Comparison of ENCODE assay signal across 9 cellular contexts in the genomic region with DNA sequence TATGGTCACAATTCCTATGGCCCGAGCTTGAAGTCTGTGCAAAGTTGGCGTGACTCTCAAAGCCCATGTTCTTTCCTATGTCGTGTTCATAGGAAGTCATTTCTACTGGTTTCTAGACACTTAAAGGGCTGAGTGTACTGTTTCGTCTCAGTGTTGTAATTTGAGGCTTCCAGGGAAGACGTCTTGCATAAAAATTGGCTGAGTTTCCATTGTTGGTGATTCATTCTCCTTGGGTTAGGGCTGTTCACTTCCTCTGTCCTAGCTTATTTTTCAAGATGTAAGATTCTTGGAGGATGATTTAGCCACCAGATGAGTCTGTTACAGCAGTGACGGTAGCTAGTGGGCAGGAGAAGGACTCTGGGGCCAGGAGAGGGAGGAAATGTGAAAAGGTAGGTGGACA. TPM values are rescaled to one million over a fixed set of nuclear protein-coding genes. Genes with fewer than 3 reads are reported as not detected.
DNase-seq lines count a peak whose midpoint lies in the region; ATAC-seq, FAIRE-seq and TF ChIP-seq lines count a peak whose summit lies in the region.
"Had no signal": no experiment of that assay in that cellular context is flagged by ENCODE, and none has a peak within 500 bp of the region (broad histone marks: within the 10 kb centered on the region; RNA-seq: fewer than 3 reads in every experiment).

No MANE protein-coding gene starts in this region.

- POLR2A ChIA-PET in Caco-2 (lab: Charles Lee), result no interaction called here

- H3K9me3 ChIP-seq in spleen (peaks cover 0 to 32% (median 23%) of the 10 kb centered on the region in 8 donors), Caco-2 (no peaks in the 10 kb centered on the region)

- WGBS in spleen, 5 donors, result 38 to 74% (median 51%) methylated on average over 6 of the region's 6 CpGs

- peaks cover 4% of the 10 kb centered on the region for H3K27me3 Mint-ChIP-seq in Caco-2 (ENCODE audit: insufficient read depth, unreplicated experiment)

- no peak overlapping the region for H3K4me3 ChIP-seq in foreskin fibroblast (ENCODE audit: low read depth in 1 of 2, low read length in 2 of 2)
- peak overlapping the region in 1 of 8 donors; percentile 20 for H3K4me3 ChIP-seq in spleen
- H3K4me3 ChIP-seq in Caco-2 (ENCODE audit: low read depth, low read length), result no peak overlapping the region
- H3K4me3 ChIP-seq: thoracic aorta had no signal

- intact Hi-C loops in spleen (cut with DNase I; ENCODE audit: low total_unique reads), result no loop called here
- intact Hi-C loops in Caco-2 (cut with micrococcal nuclease; ENCODE audit: unreplicated experiment), result no loop called here

- peak; percentile 73 for FAIRE-seq in H54 (lab: Jason Lieb, UNC)

- H3K36me3 ChIP-seq in spleen, result peaks cover 0 to 11% (median 0%) of the 10 kb centered on the region in 6 donors
- H3K36me3 ChIP-seq in Caco-2 (ENCODE audit: control insufficient read depth, insufficient read depth, low read length), result no peaks in the 10 kb centered on the region
- H3K36me3 ChIP-seq: thoracic aorta had no signal

- H3K4me1 ChIP-seq in spleen (peaks cover 0 to 81% (median 8%) of the 10 kb centered on the region in 6 donors), Caco-2 (no peaks in the 10 kb centered on the region)

- H3K27ac ChIP-seq in spleen, result peak overlapping the region in 7 of 8 donors; percentile 44 to 87 (median 74)

- DNase-seq in H54 (ENCODE audit: insufficient read length, low spot score) (no peak), SKM-1 treated with dmso at 0.1 percent for 144 hours (lab: John Stamatoyannopoulos, UW; ENCODE audit: unreplicated experiment) (peak; percentile 57), foreskin fibroblast (peak; percentile 72 to 73), spleen (no peak), Caco-2 (no peak), NCI-H187 treated with DMSO at 0.1 percent for 48 hours (lab: John Stamatoyannopoulos, UW) (no peak)
- DNase-seq: NCI-H1436 treated with DMSO at 0.1 percent for 48 hours had no signal

- ATAC-seq in HG03521 (IDR thresholded peaks at IDR 0.05; ENCODE audit: unreplicated experiment), result no peak

- TF ChIP-seq POLR2A in H54 (IDR thresholded peaks at IDR 0.05; ENCODE audit: low read depth, low read length) (no peak), spleen (IDR thresholded peaks at IDR 0.05) (no peak)

- H3K27me3 ChIP-seq in spleen (replicated peaks in 1 of 7), result no peaks in the 10 kb centered on the region
- no peaks in the 10 kb centered on the region for H3K27me3 ChIP-seq in Caco-2 (replicated peaks; ENCODE audit: control insufficient read depth, insufficient read depth, low read length)

- no peaks in the 10 kb centered on the region for H3K36me3 Mint-ChIP-seq in Caco-2 (ENCODE audit: insufficient read depth, unreplicated experiment)

- BruUV-seq in Caco-2 (replicated peaks; lab: Mats Ljungman, UMichigan), result no TSS peak

- H3K27ac Mint-ChIP-seq in Caco-2 (ENCODE audit: unreplicated experiment), result no peak overlapping the region

- no peak overlapping the region for H3K4me3 Mint-ChIP-seq in Caco-2 (ENCODE audit: unreplicated experiment)

- CTCF ChIA-PET in Caco-2 (lab: Charles Lee), result no interaction called here

- no peaks in the 10 kb centered on the region for H3K4me1 Mint-ChIP-seq in Caco-2 (ENCODE audit: low read depth, unreplicated experiment)

- no peaks in the 10 kb centered on the region for H3K9me3 Mint-ChIP-seq in Caco-2 (ENCODE audit: unreplicated experiment)

- no peak for TF ChIP-seq CTCF in foreskin fibroblast (IDR thresholded peaks at IDR 0.05; ENCODE audit: low read depth, low read length)
- TF ChIP-seq CTCF in spleen (IDR thresholded peaks at IDR 0.05 in 8 of 11, conservative IDR thresholded peaks at IDR 0.05 in 3 of 11), result no peak
- no peak for TF ChIP-seq CTCF in Caco-2 (IDR thresholded peaks at IDR 0.05; ENCODE audit: insufficient read depth in 1 of 2, low read depth in 1 of 2, low read length in 1 of 2, severe bottlenecking in 1 of 2, unreplicated experiment in 1 of 2)

RNA-seq across cellular contexts. Expression of a gene that starts 43.1 kb away (rescaled TPM):
- 100 to 1,000 TPM in 1 of 7 donors, 10 to 100 TPM in 6; 46.1 to 110 (median 79.1) TPM for total RNA-seq in spleen
- 10 to 100 TPM in 2 of 3 donors, 1 to 10 TPM in 1; 8.5 to 18.2 (median 12.3) TPM for polyA plus RNA-seq in spleen
- total RNA-seq in Caco-2 (2022), result not detected in 2 replicates

RNA-seq across cellular contexts. Expression of a gene that starts 55.0 kb away (rescaled TPM):
- total RNA-seq in spleen (1 to 10 TPM; 5.4 to 9.6 (median 7.1) TPM), Caco-2 (2022) (not detected in 2 replicates)
- 1 to 10 TPM; 1.3 to 3.9 (median 3.1) TPM for polyA plus RNA-seq in spleen

Comparison
In these comparisons a context has a peak if more than half of its experiments do, and no peak if none do; other contexts are left out.
1. DNase-seq: peak in SKM-1 treated with dmso at 0.1 percent for 144 hours (single experiment) and foreskin fibroblast (2 of 2); none in H54 (single experiment), spleen (single experiment), Caco-2 (0 of 2) and NCI-H187 treated with DMSO at 0.1 percent for 48 hours (single experiment).
2. RNA of a gene that starts 43.1 kb away (total RNA-seq): 46.1 to 110 TPM in spleen; not detected in Caco-2; every median in the first group is over 10 times any median in the second.